ENCODE assay signal across 29 cellular contexts in the genomic region with DNA sequence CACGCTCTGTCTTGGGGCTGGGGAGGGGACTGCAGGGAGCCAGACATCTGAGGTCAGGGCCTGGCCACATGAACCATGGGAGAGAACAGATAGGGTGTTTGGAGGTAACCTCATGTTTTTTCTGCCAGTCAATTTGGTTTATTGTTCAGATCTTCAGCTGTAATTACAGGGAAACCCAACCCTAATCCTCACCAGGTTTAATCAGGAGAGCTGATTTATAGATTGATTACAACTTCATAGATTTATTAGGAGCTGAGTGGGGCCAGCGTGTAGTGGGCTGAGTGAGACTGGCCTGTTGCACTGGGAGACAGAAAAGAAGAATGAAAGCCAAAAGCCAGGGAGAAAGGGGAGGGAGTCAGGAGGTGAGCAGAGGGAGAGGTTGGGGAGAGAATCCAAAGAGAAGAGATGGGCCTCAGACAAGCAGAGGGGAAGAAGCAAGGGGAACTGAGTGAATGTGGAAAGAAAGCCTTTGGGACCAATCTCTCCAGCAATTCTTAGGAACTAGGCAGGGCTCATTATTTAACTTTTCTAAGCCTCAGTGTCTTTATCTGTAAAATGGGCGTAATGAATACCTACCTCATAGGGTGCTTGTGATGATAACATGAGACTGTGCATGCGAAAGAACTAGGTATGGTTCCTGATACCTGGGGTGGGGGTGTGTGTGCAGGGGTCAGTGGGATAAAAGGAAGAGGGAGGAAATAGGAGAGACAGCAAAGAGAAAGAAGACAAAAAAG. TPM values are rescaled to one million over a fixed set of nuclear protein-coding genes. Genes with fewer than 3 reads are reported as not detected.
"Had no signal": no experiment of that assay in that cellular context is flagged by ENCODE, and none has a peak within 500 bp of the region (broad histone marks: within the 10 kb centered on the region; RNA-seq: fewer than 3 reads in every experiment).

No MANE protein-coding gene starts in this region.

- H3K36me3 ChIP-seq: SJSA1 had no signal

- H3K36me3 Mint-ChIP-seq: T-cell had no signal

- H3K9me3 ChIP-seq: SJSA1 had no signal

- H3K27ac Mint-ChIP-seq: T-cell; T-helper 1 cell treated with Interleukin-12 subunit alpha and Interleukin-12 subunit beta and Interleukin-4 antibody, amounts not matched to agents 30 μg/mL and 1 μg/mL, for 36 hours had no signal

- DNase-seq: IMR-90, Kasumi-1, MM.1S, MV-4-11, NCI-H1048, NCI-H1105, NCI-H1417, NCI-H1436 treated with DMSO at 0.1 percent for 48 hours, NCI-H1694, NCI-H187 treated with DMSO at 0.1 percent for 48 hours, NCI-H2081 treated with DMSO at 0.1 percent for 48 hours, NCI-H2171, NCI-H226, NCI-H446, NCI-H510A, NCI-H524 treated with DMSO at 0.1 percent for 48 hours, Right ventricle myocardium superior, RPMI8226, SIG-M5, SW 1271, T-cell had no signal

- H3K27ac ChIP-seq: KMS-11, SJSA1, SK-N-MC had no signal

- H3K4me2 ChIP-seq: KMS-11 had no signal

- H3K4me3 Mint-ChIP-seq: T-cell; T-helper 1 cell treated with Interleukin-12 subunit alpha and Interleukin-12 subunit beta and Interleukin-4 antibody, amounts not matched to agents 30 μg/mL and 1 μg/mL, for 36 hours had no signal

- FAIRE-seq: HepG2, RCC 7860 had no signal

- H3K4me1 Mint-ChIP-seq: T-cell had no signal

- H3K4me3 ChIP-seq: SJSA1, SK-N-MC had no signal

- H3K4me1 ChIP-seq: SJSA1 had no signal

- H3K9me3 Mint-ChIP-seq: T-cell; T-helper 1 cell treated with Interleukin-12 subunit alpha and Interleukin-12 subunit beta and Interleukin-4 antibody, amounts not matched to agents 30 μg/mL and 1 μg/mL, for 36 hours had no signal

- H3K9ac ChIP-seq: KMS-11 had no signal

- ATAC-seq: HepG2, T-cell had no signal

RNA-seq across cellular contexts. Expression of a gene that starts 17.0 kb away (rescaled TPM):
- total RNA-seq: HepG2, HT1080, IMR-90, M059J had no signal
- polyA plus RNA-seq: HepG2, IMR-90 had no signal
